ENCODE assay signal across 12 cellular contexts in the genomic region with DNA sequence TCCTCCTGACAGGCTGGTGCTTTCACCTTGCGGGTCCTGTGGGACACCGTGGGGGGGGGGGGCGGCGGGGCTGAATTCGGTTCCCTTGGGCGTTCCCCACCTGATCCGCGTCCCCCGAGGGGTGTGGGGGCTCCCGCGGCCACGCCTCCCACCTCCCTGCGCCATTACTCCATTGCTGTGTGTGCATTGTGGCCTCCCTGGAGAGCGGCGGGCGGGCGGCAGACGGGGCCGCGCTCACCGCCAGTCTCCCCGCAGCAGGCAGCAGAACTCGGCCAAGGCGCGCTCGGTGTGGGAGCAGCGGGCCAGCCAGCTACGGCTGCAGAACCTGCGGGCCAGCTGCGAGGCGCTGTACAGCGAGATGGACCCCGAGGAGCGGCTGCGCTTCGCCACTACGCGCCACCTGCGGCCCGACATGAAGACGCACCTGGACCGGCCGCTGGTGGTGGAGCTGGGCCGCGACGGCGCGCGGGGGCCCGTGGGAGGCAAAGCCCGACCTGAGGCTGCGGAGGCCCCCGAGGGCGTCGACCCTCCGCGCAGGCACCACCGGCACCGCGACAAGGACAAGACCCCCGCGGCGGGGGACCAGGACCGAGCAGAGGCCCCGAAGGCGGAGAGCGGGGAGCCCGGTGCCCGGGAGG.
DNase-seq lines count a peak whose midpoint lies in the region; ATAC-seq lines count a peak whose summit lies in the region.
"Had no signal": no experiment of that assay in that cellular context is flagged by ENCODE, and none has a peak within 500 bp of the region (broad histone marks: within the 10 kb centered on the region; RNA-seq: fewer than 3 reads in every experiment).

No MANE protein-coding gene starts in this region.

- H3K36me3 Mint-ChIP-seq in activated naive CD8-positive, alpha-beta T cell treated with anti-CD3 and anti-CD28 coated beads for 36 hours: no peaks in the 10 kb centered on the region

- no peaks in the 10 kb centered on the region for H3K36me3 ChIP-seq in SK-N-MC (ENCODE audit: insufficient read depth, low read length)
- H3K36me3 ChIP-seq: thyroid gland had no signal

- no peak overlapping the region for H3K27ac Mint-ChIP-seq in activated naive CD8-positive, alpha-beta T cell treated with anti-CD3 and anti-CD28 coated beads for 36 hours

- H3K27me3 Mint-ChIP-seq in activated naive CD8-positive, alpha-beta T cell treated with anti-CD3 and anti-CD28 coated beads for 36 hours: peaks cover 48% of the 10 kb centered on the region

- H3K9ac ChIP-seq in SK-N-MC (ENCODE audit: insufficient read length): no peak overlapping the region

- no peak overlapping the region for H3K4me3 Mint-ChIP-seq in activated naive CD8-positive, alpha-beta T cell treated with anti-CD3 and anti-CD28 coated beads for 36 hours

- intact Hi-C loops in Right ventricle myocardium superior (cut with DNase I): no loop called here
- intact Hi-C loops in left cardiac atrium (cut with DNase I): no loop called here
- intact Hi-C loops in left colon (cut with DNase I, micrococcal nuclease): no loop called here

- H3K9me3 Mint-ChIP-seq in activated naive CD8-positive, alpha-beta T cell treated with anti-CD3 and anti-CD28 coated beads for 36 hours: no peaks in the 10 kb centered on the region

- no peaks in the 10 kb centered on the region for H3K4me1 Mint-ChIP-seq in activated naive CD8-positive, alpha-beta T cell treated with anti-CD3 and anti-CD28 coated beads for 36 hours

- peak; percentile 28 for DNase-seq in Right ventricle myocardium superior
- no peak for DNase-seq in left cardiac atrium
- no peak for DNase-seq in SK-N-MC (ENCODE audit: low read depth, low spot score)
- DNase-seq in islet precursor cell: peak; percentile 56
- DNase-seq in ureter (ENCODE audit: low spot score): peak; percentile 32
- DNase-seq in NCI-H2107 treated with DMSO at 0.1 percent for 48 hours (lab: John Stamatoyannopoulos, UW; ENCODE audit: unreplicated experiment): no peak
- DNase-seq in activated naive CD8-positive, alpha-beta T cell treated with anti-CD3 and anti-CD28 coated beads for 36 hours: no peak
- no peak for DNase-seq in left colon
- DNase-seq: KG1; NK-92 treated with Interleukin-12 subunit alpha and Interleukin-12 subunit beta, amount 100 ng/mL, for 24 hours; occipital lobe had no signal

- H3K4me3 ChIP-seq in SK-N-MC: peak overlapping the region; percentile 67

- H3K27ac ChIP-seq in SK-N-MC: no peak overlapping the region
- H3K27ac ChIP-seq: thyroid gland had no signal

- no peaks in the 10 kb centered on the region for H3K9me3 ChIP-seq in SK-N-MC (ENCODE audit: low read depth, low read length)
- H3K9me3 ChIP-seq: thyroid gland had no signal

- ATAC-seq in Right ventricle myocardium superior (ENCODE audit: poor library complexity) (peak; percentile 18), left cardiac atrium (no peak), left colon (no peak)

Comparison
In these comparisons a context has a peak if more than half of its experiments do, and no peak if none do; other contexts are left out.
1. DNase-seq: peak in Right ventricle myocardium superior (single experiment), islet precursor cell (single experiment) and ureter (single experiment); none in left cardiac atrium (single experiment), SK-N-MC (single experiment), NCI-H2107 treated with DMSO at 0.1 percent for 48 hours (single experiment), activated naive CD8-positive, alpha-beta T cell treated with anti-CD3 and anti-CD28 coated beads for 36 hours (single experiment) and left colon (0 of 2).